ENCODE assay signal across 33 cellular contexts in genomic region chr15:86558678-86559077, GRCh38.
"Had no signal": no experiment of that assay in that cellular context is flagged by ENCODE, and none has a peak within 500 bp of the region (broad histone marks: within the 10 kb centered on the region; RNA-seq: fewer than 3 reads in every experiment).

No MANE protein-coding gene starts in this region.

- H3K4me3 ChIP-seq: MG63, Peyer's patch, SJSA1 had no signal

- H3K36me3 ChIP-seq: brain microvascular endothelial cell, MG63, Peyer's patch, SJSA1 had no signal

- H3K4me1 ChIP-seq: Peyer's patch, SJSA1 had no signal

- H3K27ac ChIP-seq: brain microvascular endothelial cell, Peyer's patch, SJSA1, VCaP had no signal

- H3K9me3 ChIP-seq: MG63, Peyer's patch, SJSA1 had no signal

- H3K27me3 ChIP-seq: brain microvascular endothelial cell, MG63, Peyer's patch, SJSA1 had no signal

- DNase-seq: activated CD4-positive, alpha-beta T cell treated with anti-CD3 and anti-CD28 coated beads, Interleukin-2, amount 10 ng/mL, durations not matched to agents 24 days and 14 days; activated CD4-positive, alpha-beta T cell treated with anti-CD3 and anti-CD28 coated beads, Interleukin-2, amount 50 U/mL, for 4 hours; activated CD8-positive, alpha-beta T cell treated with anti-CD3 and anti-CD28 coated beads for 36 hours; activated effector memory CD4-positive, alpha-beta T cell treated with anti-CD3 and anti-CD28 coated beads, Interleukin-2, amount 50 U/mL, for 16 hours; activated naive CD4-positive, alpha-beta T cell; activated naive CD4-positive, alpha-beta T cell treated with anti-CD3 and anti-CD28 coated beads, Interleukin-2, amount 50 U/mL, for 16 hours; activated naive CD8-positive, alpha-beta T cell treated with anti-CD3 and anti-CD28 coated beads for 36 hours; activated T-cell treated with anti-CD3 and anti-CD28 coated beads, Interleukin-2, amount 50 U/mL, for 1 hour; activated T-cell treated with anti-CD3 and anti-CD28 coated beads, Interleukin-2, amount 50 U/mL, for 72 hours; amniotic stem cell; aorta; brain microvascular endothelial cell; central memory CD4-positive, alpha-beta T cell; Kasumi-1; KG1; MG63; NCI-H1048; NCI-H1105 treated with DMSO at 0.1 percent for 48 hours; NCI-H1436; NCI-H1694; NCI-H2029; NCI-H2107; NCI-H524 treated with DMSO at 0.1 percent for 48 hours; NK-92 treated with Interleukin-12 subunit alpha and Interleukin-12 subunit beta, amount 100 ng/mL, for 24 hours; PC-3; Peyer's patch; RPMI8226; SHP77 treated with DMSO at 0.1 percent for 48 hours; T-cell; T-helper 17 cell; T-helper 9 cell had no signal
